ENCODE assay signal across 1 cellular context in the genomic region with DNA sequence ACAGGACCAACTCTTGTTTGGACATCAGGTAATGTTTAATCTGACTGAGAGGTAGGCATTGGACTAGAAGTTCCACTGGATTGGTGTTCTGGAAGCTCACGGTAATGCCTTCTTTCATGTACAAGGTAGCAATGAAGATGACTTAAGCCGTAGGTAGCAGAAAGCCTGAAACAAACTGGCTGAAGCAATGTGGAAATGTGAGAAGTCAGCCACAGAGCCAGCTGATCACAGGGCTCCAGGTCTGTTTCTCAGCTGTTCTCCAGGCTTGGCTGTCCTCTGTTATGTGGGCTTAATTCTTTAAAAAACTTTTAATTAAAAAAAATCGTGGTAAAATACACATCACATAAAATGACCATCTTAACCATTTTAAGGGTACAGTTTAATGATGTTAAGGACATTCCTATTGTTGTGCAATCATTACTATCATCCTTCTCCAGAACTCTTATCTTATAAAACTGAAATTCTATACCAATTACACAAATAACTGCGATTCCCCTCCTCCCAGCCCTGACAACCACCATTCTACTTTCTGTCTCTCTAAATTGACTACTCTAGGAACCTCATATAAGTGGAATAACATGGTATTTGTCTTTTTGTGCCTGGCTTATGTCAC.
TF ChIP-seq lines count a peak whose summit lies in the region.

No MANE protein-coding gene starts in this region.

TF ChIP-seq in SK-N-SH, 30 proteins besides CTCF, POLR2A, EP300 and RAD21:
- TF ChIP-seq, protein P1, sequence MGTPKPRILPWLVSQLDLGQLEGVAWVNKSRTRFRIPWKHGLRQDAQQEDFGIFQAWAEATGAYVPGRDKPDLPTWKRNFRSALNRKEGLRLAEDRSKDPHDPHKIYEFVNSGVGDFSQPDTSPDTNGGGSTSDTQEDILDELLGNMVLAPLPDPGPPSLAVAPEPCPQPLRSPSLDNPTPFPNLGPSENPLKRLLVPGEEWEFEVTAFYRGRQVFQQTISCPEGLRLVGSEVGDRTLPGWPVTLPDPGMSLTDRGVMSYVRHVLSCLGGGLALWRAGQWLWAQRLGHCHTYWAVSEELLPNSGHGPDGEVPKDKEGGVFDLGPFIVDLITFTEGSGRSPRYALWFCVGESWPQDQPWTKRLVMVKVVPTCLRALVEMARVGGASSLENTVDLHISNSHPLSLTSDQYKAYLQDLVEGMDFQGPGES (IDR thresholded peaks at IDR 0.05; ENCODE audit: low read depth, low read length), result no peak
- TF ChIP-seq FOXM1 (IDR thresholded peaks at IDR 0.05; ENCODE audit: low read depth) (no peak), POLR2AphosphoS5 (IDR thresholded peaks at IDR 0.05; ENCODE audit: low read depth, low read length) (no peak), RXRA (IDR thresholded peaks at IDR 0.05; ENCODE audit: borderline replicate concordance, low read depth) (no peak)
